8 cellular contexts compared by ENCODE assay signal in genomic region chr2:137947714-137948336, GRCh38. TPM values are rescaled to one million over a fixed set of nuclear protein-coding genes. Genes with fewer than 3 reads are reported as not detected.
A peak's percentile ranks its signal among the peaks of the same experiment; 100 is the strongest.
DNase-seq lines count a peak whose midpoint lies in the region; ATAC-seq and TF ChIP-seq lines count a peak whose summit lies in the region.

No MANE protein-coding gene starts in this region.

- ATAC-seq in left colon (peak; percentile 60), GM18858 (IDR thresholded peaks at IDR 0.05; ENCODE audit: unreplicated experiment) (no peak)

- H3K27me3 ChIP-seq in SJSA1 (replicated peaks): no peaks in the 10 kb centered on the region
- no peaks in the 10 kb centered on the region for H3K27me3 ChIP-seq in mammary epithelial cell (ENCODE audit: insufficient read depth, low read length)

- no peak overlapping the region for H2AFZ ChIP-seq in mammary epithelial cell (ENCODE audit: low read depth, low read length)

- H3K9me3 ChIP-seq in SJSA1 (replicated peaks): no peaks in the 10 kb centered on the region
- no peaks in the 10 kb centered on the region for H3K9me3 ChIP-seq in mammary epithelial cell (replicated peaks; ENCODE audit: insufficient read depth, low read length)

- WGBS in mammary epithelial cell (ENCODE audit: low coverage, missing lambda C conversion rate): 57% methylated on average over 4 of the region's 4 CpGs

- no peak overlapping the region for H3K4me2 ChIP-seq in mammary epithelial cell (ENCODE audit: insufficient read depth, low read depth, low read length)

- H3K27ac ChIP-seq in SJSA1 (no peak overlapping the region), mammary epithelial cell (ENCODE audit: insufficient read depth, low read depth, low read length) (no peak overlapping the region)

- H3K79me2 ChIP-seq in mammary epithelial cell (ENCODE audit: insufficient read depth, low read length): no peaks in the 10 kb centered on the region

- intact Hi-C loops in mammary epithelial cell (cut with micrococcal nuclease) (loop anchor here (1.0 to 10.0 kb wide), 4 partner anchors 142 to 839 kb away; partner anchors contain the start of gene SPOPL), left colon (cut with DNase I, micrococcal nuclease) (no loop called here)

- DNase-seq in ACHN (peak; percentile 79), SJSA1 (ENCODE audit: low read depth in 1 of 2, low spot score in 2 of 2) (peak; percentile 55 to 70), mammary epithelial cell (peak; percentile 56), left colon (peak; percentile 75 to 85)
- DNase-seq in stimulated activated CD4-positive, alpha-beta T cell treated with anti-CD3 and anti-CD28 coated beads, TNF-alpha, amount 100 ng/mL, for 48 hours (ENCODE audit: low read depth in 3 of 3): peak in 2 of 3 donors; percentile 4

- dilution Hi-C loops in mammary epithelial cell (cut with HindIII; ENCODE audit: low sequenced_read_pairs): no loop called here

- H3K36me3 ChIP-seq in SJSA1 (no peaks in the 10 kb centered on the region), mammary epithelial cell (ENCODE audit: insufficient read depth, low read length) (no peaks in the 10 kb centered on the region)

- peaks cover 20% of the 10 kb centered on the region for H3K4me1 ChIP-seq in SJSA1 (replicated peaks)
- no peaks in the 10 kb centered on the region for H3K4me1 ChIP-seq in mammary epithelial cell (ENCODE audit: insufficient read depth, low read length)

- in situ Hi-C loops in ACHN (cut with HindIII; ENCODE audit: low pct_ligation_motif_present, low pct_unique_long_range_greater_than_20kb, low sequenced_read_pairs): no loop called here
- in situ Hi-C loops in mammary epithelial cell (cut with MboI; ENCODE audit: low sequenced_read_pairs in 2 of 2): loop anchor here (5.0 to 25.0 kb wide), 3 partner anchors 139 to 414 kb away; no protein-coding TSS in a partner anchor

- CTCF ChIA-PET in mammary epithelial cell (lab: Charles Lee; ENCODE audit: low non-redundant PET): interaction anchor here (0.7 kb wide), 3 partner anchors 135 to 376 kb away, joined by 3 read pairs; no protein-coding TSS in a partner anchor

- no peak overlapping the region for H3K9ac ChIP-seq in mammary epithelial cell (ENCODE audit: insufficient read depth, low read length)

- no peaks in the 10 kb centered on the region for H4K20me1 ChIP-seq in mammary epithelial cell (ENCODE audit: insufficient read depth, low read length)

- no peak overlapping the region for H3K4me3 ChIP-seq in GM12875 (ENCODE audit: low read depth, low read length)
- H3K4me3 ChIP-seq in SJSA1: no peak overlapping the region
- no peak overlapping the region for H3K4me3 ChIP-seq in mammary epithelial cell (replicated peaks in 1 of 3; ENCODE audit: insufficient read depth in 1 of 3, low read depth in 2 of 3, low read length in 3 of 3)

- BruUV-seq in mammary epithelial cell (replicated peaks; lab: Mats Ljungman, UMichigan): no TSS peak

- TF ChIP-seq CTCF in GM12875 (IDR thresholded peaks at IDR 0.05; ENCODE audit: borderline replicate concordance, insufficient read depth, low read depth, low read length) (peak; percentile 46; the same call in 1 of the 2 replicates), LNCAP (IDR thresholded peaks at IDR 0.05) (peak; percentile 60), mammary epithelial cell (conservative IDR thresholded peaks at IDR 0.05 in 1 of 2, IDR thresholded peaks at IDR 0.05 in 1 of 2; ENCODE audit: extremely low read depth in 1 of 2, insufficient read depth in 1 of 2, low read depth in 1 of 2, low read length in 2 of 2) (peak; percentile 55 to 74)

RNA-seq across cellular contexts. Expression of gene HNMT, which starts 16.4 kb away (rescaled TPM):
- total RNA-seq in SJSA1 (2014; rRNA removed; shearing (Covaris generic)): 47.6 and 65.8 TPM in 2 replicates
- total RNA-seq in mammary epithelial cell (1 to 10 TPM; 2.7 to 7.3 TPM), left colon (10 to 100 TPM; 74.0 to 78.2 TPM)
- 4.5 TPM for polyA plus RNA-seq in mammary epithelial cell
- polyA minus RNA-seq in mammary epithelial cell: 13.3 TPM

Comparison
In these comparisons a context has a peak if more than half of its experiments do, and no peak if none do; other contexts are left out.
1. DNase-seq: peak in every context shown above with its lines; median percentile 80 in left colon; 79 in ACHN; 62 in SJSA1; 56 in mammary epithelial cell; 4 in stimulated activated CD4-positive, alpha-beta T cell treated with anti-CD3 and anti-CD28 coated beads, TNF-alpha, amount 100 ng/mL, for 48 hours.